In genomic region chr4:173171098-173171497, GRCh38 we compare ENCODE assay signal across 8 cellular contexts. TPM values are rescaled to one million over a fixed set of nuclear protein-coding genes. Genes with fewer than 3 reads are reported as not detected.
DNase-seq lines count a peak whose midpoint lies in the region; ATAC-seq and TF ChIP-seq lines count a peak whose summit lies in the region.

No MANE protein-coding gene starts in this region.

- H3K9me3 ChIP-seq in DOHH2 (ENCODE audit: control insufficient read depth, insufficient read depth, low read length): no peaks in the 10 kb centered on the region
- no peaks in the 10 kb centered on the region for H3K9me3 ChIP-seq in OCI-LY7 (ENCODE audit: low read length)
- H3K9me3 ChIP-seq in suprapubic skin: no peaks in the 10 kb centered on the region

- no peak for ATAC-seq in HG02588 (IDR thresholded peaks at IDR 0.05; ENCODE audit: unreplicated experiment)

- H3K4me2 ChIP-seq in DOHH2 (ENCODE audit: low read length): peak overlapping the region; percentile 72
- H3K4me2 ChIP-seq in OCI-LY7 (ENCODE audit: low read length): peak overlapping the region; percentile 97

- no peaks in the 10 kb centered on the region for H3K27me3 ChIP-seq in DOHH2 (ENCODE audit: control insufficient read depth, low read length)
- H3K27me3 ChIP-seq in suprapubic skin: no peaks in the 10 kb centered on the region

- 22% methylated on average over 2 of the region's 2 CpGs for WGBS in suprapubic skin

- peaks cover 3% of the 10 kb centered on the region; the same call in 1 of the 2 replicates for H3F3A ChIP-seq in DOHH2 (ENCODE audit: control insufficient read depth, insufficient read depth)

- no peak overlapping the region for H3K27ac ChIP-seq in DOHH2 (ENCODE audit: low read depth, low read length)
- peak overlapping the region; percentile 84 for H3K27ac ChIP-seq in OCI-LY7 (ENCODE audit: low read depth, low read length, poor library complexity, severe bottlenecking)
- no peak overlapping the region for H3K27ac ChIP-seq in suprapubic skin

- H3K9me2 ChIP-seq in DOHH2 (replicated peaks; ENCODE audit: control insufficient read depth, low read length) (no peaks in the 10 kb centered on the region), OCI-LY7 (ENCODE audit: insufficient read depth, low read length) (no peaks in the 10 kb centered on the region)

- TF ChIP-seq EP300 in suprapubic skin (IDR thresholded peaks at IDR 0.05): no peak

- peaks cover 67% of the 10 kb centered on the region for H3K4me1 ChIP-seq in DOHH2 (ENCODE audit: control insufficient read depth, low read length)
- H3K4me1 ChIP-seq in OCI-LY7 (ENCODE audit: insufficient read depth, low read length, poor library complexity, severe bottlenecking): peaks cover 41% of the 10 kb centered on the region
- H3K4me1 ChIP-seq in suprapubic skin: peaks cover 11% of the 10 kb centered on the region

- peaks cover 17% of the 10 kb centered on the region for H4K20me1 ChIP-seq in DOHH2 (ENCODE audit: control insufficient read depth, insufficient read depth, low read depth, low read length)
- peaks cover 22% of the 10 kb centered on the region for H4K20me1 ChIP-seq in OCI-LY7 (ENCODE audit: insufficient read depth, low read length)

- BruUV-seq in OCI-LY7 (replicated peaks; lab: Mats Ljungman, UMichigan): TSS peak; percentile 59

- no peak for TF ChIP-seq POLR2A in suprapubic skin (IDR thresholded peaks at IDR 0.05)

- POLR2A ChIA-PET in OCI-LY7 (lab: Charles Lee): interaction anchor here (0.6 to 1.7 kb wide), 9 partner anchors 10 to 196 kb away, joined by 3 to 7 read pairs (median 3); no protein-coding TSS in a partner anchor

- H3K36me3 ChIP-seq in DOHH2 (ENCODE audit: control insufficient read depth, low read length) (peaks cover 20% of the 10 kb centered on the region), OCI-LY7 (ENCODE audit: insufficient read depth, low read length) (peaks cover 7% of the 10 kb centered on the region), suprapubic skin (no peaks in the 10 kb centered on the region)

- peaks cover 74% of the 10 kb centered on the region for H3K79me2 ChIP-seq in DOHH2 (ENCODE audit: control insufficient read depth, low read length)
- H3K79me2 ChIP-seq in OCI-LY7 (ENCODE audit: insufficient read depth, low read depth, low read length): peaks cover 65% of the 10 kb centered on the region

- TF ChIP-seq CTCF in DOHH2 (IDR thresholded peaks at IDR 0.05; ENCODE audit: low read depth, low read length, poor library complexity, severe bottlenecking) (peak; percentile 32), OCI-LY7 (conservative IDR thresholded peaks at IDR 0.05; ENCODE audit: low read length) (peak; percentile 54; the same call in 1 of the 2 replicates), suprapubic skin (IDR thresholded peaks at IDR 0.05) (no peak)

- H2AFZ ChIP-seq in OCI-LY7 (ENCODE audit: low read length): no peak overlapping the region

- peak; percentile 35 for DNase-seq in 8988T
- DNase-seq in OCI-LY7 (ENCODE audit: low spot score): peak; percentile 36
- peak; percentile 42 for DNase-seq in epidermal melanocyte (ENCODE audit: insufficient read length, low spot score)
- DNase-seq in NCI-H2196 treated with DMSO at 0.1 percent for 48 hours (lab: John Stamatoyannopoulos, UW; ENCODE audit: unreplicated experiment): no peak
- DNase-seq in suprapubic skin (ENCODE audit: low spot score in 2 of 2): no peak
- DNase-seq in stimulated activated CD4-positive, alpha-beta T cell treated with anti-CD3 and anti-CD28 coated beads, Interleukin-1b, Interleukin-23, amount 100 ng/mL, for 48 hours: no peak

- CTCF ChIA-PET in OCI-LY7 (lab: Charles Lee; ENCODE audit: unreplicated experiment): no interaction called here

- intact Hi-C loops in OCI-LY7 (cut with micrococcal nuclease; ENCODE audit: unreplicated experiment): no loop called here

- H3K4me3 ChIP-seq in DOHH2 (ENCODE audit: low read length) (peak overlapping the region; percentile 99), OCI-LY7 (ENCODE audit: low read depth, low read length, poor library complexity, severe bottlenecking) (peak overlapping the region; percentile 79), suprapubic skin (no peak overlapping the region)

RNA-seq across cellular contexts. Expression of gene GALNT7, which starts 2.5 kb away (rescaled TPM):
- 20.3 and 24.8 TPM in 2 replicates for total RNA-seq in OCI-LY7 (2014; rRNA removed; shearing (Covaris generic))
- total RNA-seq in OCI-LY7 (2022) (33.4 and 34.4 TPM in 2 replicates), suprapubic skin (10 to 100 TPM in 2 of 4 donors, 1 to 10 TPM in 2; 7.9 to 13.4 (median 9.5) TPM)

Comparison
In these comparisons a context has a peak if more than half of its experiments do, and no peak if none do; other contexts are left out.
1. DNase-seq: peak in 8988T (single experiment), OCI-LY7 (single experiment) and epidermal melanocyte (single experiment); none in NCI-H2196 treated with DMSO at 0.1 percent for 48 hours (single experiment), suprapubic skin (0 of 2) and stimulated activated CD4-positive, alpha-beta T cell treated with anti-CD3 and anti-CD28 coated beads, Interleukin-1b, Interleukin-23, amount 100 ng/mL, for 48 hours (single experiment).
2. CTCF ChIP-seq: peak in DOHH2 (single experiment) and OCI-LY7 (single experiment); none in suprapubic skin (0 of 2).